Comparison of ENCODE assay signal across 9 cellular contexts in genomic region chr14:77653473-77653872, GRCh38.
DNase-seq lines count a peak whose midpoint lies in the region; ATAC-seq, FAIRE-seq and TF ChIP-seq lines count a peak whose summit lies in the region.
"Had no signal": no experiment of that assay in that cellular context is flagged by ENCODE, and none has a peak within 500 bp of the region (broad histone marks: within the 10 kb centered on the region; RNA-seq: fewer than 3 reads in every experiment).

No MANE protein-coding gene starts in this region.

- no peak for FAIRE-seq in HTR-8/SVneo (lab: Jason Lieb, UNC)
- FAIRE-seq: kidney had no signal

- in situ Hi-C loops in GM13977 (cut with MboI; ENCODE audit: low pct_unique_long_range_greater_than_20kb, low sequenced_read_pairs, unreplicated experiment) = loop anchor here (25.0 kb wide), 1 partner anchor 334 kb away; no protein-coding TSS in a partner anchor

- CTCF ChIA-PET in AG04449 (lab: Yijun Ruan, JAX) = interaction anchor here (0.9 to 4.2 kb wide), 10 partner anchors 8 to 913 kb away, joined by 3 to 25 read pairs (median 7); partner anchors contain the start of genes ALKBH1 and SLIRP

- TF ChIP-seq CTCF in AG04449 (IDR thresholded peaks at IDR 0.05; ENCODE audit: insufficient read depth, low read length, missing control alignments) = peak; percentile 35
- TF ChIP-seq CTCF in GM13977 (IDR thresholded peaks at IDR 0.05; ENCODE audit: extremely low read depth, insufficient read depth, missing control alignments) = peak; percentile 36
- peak; percentile 4 for TF ChIP-seq CTCF in fibroblast of mammary gland (conservative IDR thresholded peaks at IDR 0.05; ENCODE audit: control insufficient read depth, insufficient read depth, low read depth, low read length)

- DNase-seq in AG04449 (ENCODE audit: low read depth, low spot score) (no peak), GM13977 (ENCODE audit: low spot score) (no peak), RKO (ENCODE audit: low spot score) (peak; percentile 21), fibroblast of mammary gland (ENCODE audit: low read depth) (no peak), NCI-H524 treated with DMSO at 0.1 percent for 48 hours (lab: John Stamatoyannopoulos, UW) (no peak), HTR-8/SVneo (ENCODE audit: insufficient read length, low spot score) (no peak)
- DNase-seq in stimulated activated CD4-positive, alpha-beta T cell treated with anti-CD3 and anti-CD28 coated beads, Interleukin-15, amount 100 ng/mL, for 24 hours = no peak
- DNase-seq: kidney had no signal

- no peak overlapping the region for H3K4me3 ChIP-seq in AG04449 (ENCODE audit: low read depth, low read length)
- H3K4me3 ChIP-seq in fibroblast of mammary gland (ENCODE audit: control insufficient read depth, low read depth, low read length) = no peak overlapping the region

- POLR2A ChIA-PET in AG04449 (lab: Yijun Ruan, JAX) = no interaction called here

- ATAC-seq in HG03565 (IDR thresholded peaks at IDR 0.05; ENCODE audit: unreplicated experiment) = no peak
